In genomic region chr11:57482782-57483569, GRCh38 we compare ENCODE assay signal across 10 cellular contexts. TPM values are rescaled to one million over a fixed set of nuclear protein-coding genes. Genes with fewer than 3 reads are reported as not detected.
DNase-seq lines count a peak whose midpoint lies in the region; ATAC-seq and TF ChIP-seq lines count a peak whose summit lies in the region.
"Had no signal": no experiment of that assay in that cellular context is flagged by ENCODE, and none has a peak within 500 bp of the region (broad histone marks: within the 10 kb centered on the region; RNA-seq: fewer than 3 reads in every experiment).

No MANE protein-coding gene starts in this region.

- no peaks in the 10 kb centered on the region for H3K9me3 Mint-ChIP-seq in activated T-helper 17 cell treated with anti-CD3 and anti-CD28 coated beads, Interleukin-2, amount 50 U/mL, for 72 hours

- H3K4me3 Mint-ChIP-seq in activated T-helper 17 cell treated with anti-CD3 and anti-CD28 coated beads, Interleukin-2, amount 50 U/mL, for 72 hours: peak overlapping the region; percentile 23

- peaks cover 18% of the 10 kb centered on the region for H3K27me3 Mint-ChIP-seq in activated T-helper 17 cell treated with anti-CD3 and anti-CD28 coated beads, Interleukin-2, amount 50 U/mL, for 72 hours

- DNase-seq in AG09309 (ENCODE audit: low read depth): no peak
- peak; percentile 89 for DNase-seq in GM20000 (ENCODE audit: low spot score)
- peak; percentile 90 for DNase-seq in NCI-H69 (lab: John Stamatoyannopoulos, UW)
- DNase-seq in germinal center (ENCODE audit: low spot score): peak; percentile 79
- DNase-seq in sciatic nerve (ENCODE audit: low spot score): no peak
- DNase-seq in hippocampal formation (lab: John Stamatoyannopoulos, UW): no peak

- peak; percentile 68 for ATAC-seq in activated T-helper 17 cell treated with anti-CD3 and anti-CD28 coated beads, Interleukin-2, amount 50 U/mL, for 72 hours (replicated peaks)
- ATAC-seq in sciatic nerve (peak; percentile 41), HG03139 (IDR thresholded peaks at IDR 0.05; ENCODE audit: unreplicated experiment) (no peak)
- ATAC-seq: HCT116 had no signal

- H3K36me3 Mint-ChIP-seq in activated T-helper 17 cell treated with anti-CD3 and anti-CD28 coated beads, Interleukin-2, amount 50 U/mL, for 72 hours (ENCODE audit: low read depth): peaks cover 36% of the 10 kb centered on the region

- intact Hi-C loops in sciatic nerve (cut with DNase I): no loop called here

- peak overlapping the region; percentile 43 for H3K4me3 ChIP-seq in AG09309 (ENCODE audit: control insufficient read depth, low read depth, low read length)

- TF ChIP-seq CTCF in AG09309 (IDR thresholded peaks at IDR 0.05; ENCODE audit: control insufficient read depth, insufficient read depth, low read depth, low read length, missing control alignments) (peak; percentile 52), GM20000 (IDR thresholded peaks at IDR 0.05; ENCODE audit: extremely low read depth, missing control alignments) (peak; percentile 94)

- no peak overlapping the region for H3K27ac Mint-ChIP-seq in activated T-helper 17 cell treated with anti-CD3 and anti-CD28 coated beads, Interleukin-2, amount 50 U/mL, for 72 hours

- peaks cover 5% of the 10 kb centered on the region for H3K4me1 Mint-ChIP-seq in activated T-helper 17 cell treated with anti-CD3 and anti-CD28 coated beads, Interleukin-2, amount 50 U/mL, for 72 hours

RNA-seq across cellular contexts. Expression of gene RTN4RL2, which starts 22.6 kb away (rescaled TPM):
- under 1 TPM; 0.22 to 0.82 TPM for total RNA-seq in activated T-helper 17 cell treated with anti-CD3 and anti-CD28 coated beads, Interleukin-2, amount 50 U/mL, for 72 hours
- total RNA-seq in sciatic nerve: 2.5 TPM

RNA-seq across cellular contexts. Expression of gene SLC43A1, which starts 32.5 kb away (rescaled TPM):
- 10 to 100 TPM in 1 of 2 donors, 1 to 10 TPM in 1; 9.1 to 20.0 TPM for total RNA-seq in activated T-helper 17 cell treated with anti-CD3 and anti-CD28 coated beads, Interleukin-2, amount 50 U/mL, for 72 hours
- total RNA-seq in sciatic nerve: 14.8 TPM

RNA-seq across cellular contexts. Expression of gene TIMM10, which starts 47.6 kb away (rescaled TPM):
- 100 to 1,000 TPM in 1 of 2 donors, 10 to 100 TPM in 1; 56.4 to 125 TPM for total RNA-seq in activated T-helper 17 cell treated with anti-CD3 and anti-CD28 coated beads, Interleukin-2, amount 50 U/mL, for 72 hours
- total RNA-seq in sciatic nerve: 42.0 TPM

RNA-seq across cellular contexts. Expression of gene SMTNL1, which starts 54.4 kb away (rescaled TPM):
- total RNA-seq in activated T-helper 17 cell treated with anti-CD3 and anti-CD28 coated beads, Interleukin-2, amount 50 U/mL, for 72 hours: not detected
- total RNA-seq in sciatic nerve: not detected
- total RNA-seq: renal cortical epithelial cell had no signal

RNA-seq across cellular contexts. Expression of gene SLC43A3, which starts 56.1 kb away (rescaled TPM):
- total RNA-seq in activated T-helper 17 cell treated with anti-CD3 and anti-CD28 coated beads, Interleukin-2, amount 50 U/mL, for 72 hours: 100 to 1,000 TPM; 346 to 386 TPM
- 75.4 TPM for total RNA-seq in sciatic nerve

Comparison
In these comparisons a context has a peak if more than half of its experiments do, and no peak if none do; other contexts are left out.
1. DNase-seq: peak in GM20000 (single experiment), NCI-H69 (single experiment) and germinal center (single experiment); none in AG09309 (single experiment), sciatic nerve (single experiment) and hippocampal formation (0 of 2).